Comparison of ENCODE assay signal across 11 cellular contexts in the genomic region with DNA sequence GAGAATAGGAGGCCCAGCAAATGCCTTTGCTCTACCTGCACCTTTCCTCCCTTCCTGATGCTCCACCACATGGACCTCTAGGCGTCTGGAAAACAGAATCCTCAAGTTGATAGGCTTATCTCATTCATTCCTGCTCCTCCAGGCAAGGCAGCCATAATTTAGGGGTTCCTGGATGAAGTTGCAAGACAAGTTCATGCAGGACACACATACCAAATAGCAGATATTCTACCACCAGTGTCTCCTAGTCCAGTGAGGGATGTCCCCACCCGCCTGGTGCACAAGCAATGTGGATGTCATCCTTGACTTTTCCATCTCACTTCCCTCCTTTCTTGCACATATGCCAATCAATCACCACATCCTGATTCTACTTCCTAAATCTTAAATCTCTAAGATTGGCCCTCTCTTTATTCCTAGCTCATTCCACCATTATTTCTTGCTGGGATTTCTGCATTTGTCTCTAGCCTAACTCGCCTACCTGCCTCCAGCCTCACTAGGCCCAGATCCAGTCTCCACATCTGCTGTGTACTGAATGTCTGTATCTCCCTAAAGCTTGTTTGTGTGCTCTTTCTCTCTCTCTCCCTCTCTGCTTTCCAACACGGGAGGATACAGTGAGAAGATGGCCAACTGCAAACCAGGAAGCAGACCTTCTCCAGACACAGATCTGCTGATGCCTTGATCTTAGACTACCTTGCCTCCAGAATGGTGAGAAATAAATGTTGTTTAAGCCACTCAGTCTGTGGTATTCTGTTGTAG. TPM values are rescaled to one million over a fixed set of nuclear protein-coding genes. Genes with fewer than 3 reads are reported as not detected.
A peak's percentile ranks its signal among the peaks of the same experiment; 100 is the strongest.
DNase-seq lines count a peak whose midpoint lies in the region; ATAC-seq and TF ChIP-seq lines count a peak whose summit lies in the region.
"Had no signal": no experiment of that assay in that cellular context is flagged by ENCODE, and none has a peak within 500 bp of the region (broad histone marks: within the 10 kb centered on the region; RNA-seq: fewer than 3 reads in every experiment).

No MANE protein-coding gene starts in this region.

- no peaks in the 10 kb centered on the region for H3K36me3 ChIP-seq in right atrium auricular region
- peaks cover 0 to 3% of the 10 kb centered on the region in 2 donors for H3K36me3 ChIP-seq in ascending aorta
- H3K36me3 ChIP-seq: BE2C had no signal

- H3K4me3 ChIP-seq in right atrium auricular region (no peak overlapping the region), right cardiac atrium (ENCODE audit: low read length) (no peak overlapping the region), ascending aorta (no peak overlapping the region)

- peaks cover 58 to 84% (median 78%) of the 10 kb centered on the region in 4 donors for H3K4me1 Mint-ChIP-seq in naive thymus-derived CD8-positive, alpha-beta T cell
- H3K4me1 Mint-ChIP-seq in chondrocyte (ENCODE audit: low read depth): peaks cover 20% of the 10 kb centered on the region

- H3K9me3 ChIP-seq in right atrium auricular region: no peaks in the 10 kb centered on the region
- H3K9me3 ChIP-seq in right cardiac atrium (ENCODE audit: control insufficient read depth, low read length): no peaks in the 10 kb centered on the region
- H3K9me3 ChIP-seq in ascending aorta: no peaks in the 10 kb centered on the region
- H3K9me3 ChIP-seq: BE2C had no signal

- ATAC-seq in right cardiac atrium: no peak
- ATAC-seq in naive thymus-derived CD8-positive, alpha-beta T cell: no peak
- ATAC-seq in HG03025 (IDR thresholded peaks at IDR 0.05; ENCODE audit: low FRiP score, unreplicated experiment): no peak
- ATAC-seq: left lobe of liver had no signal

- peak overlapping the region; percentile 80 to 95 (median 88) for H3K4me3 Mint-ChIP-seq in naive thymus-derived CD8-positive, alpha-beta T cell
- H3K4me3 Mint-ChIP-seq in chondrocyte (ENCODE audit: unreplicated experiment): no peak overlapping the region

- peak overlapping the region; percentile 96 to 97 for H3K27ac ChIP-seq in right atrium auricular region
- no peak overlapping the region for H3K27ac ChIP-seq in right cardiac atrium (ENCODE audit: low read length)
- peak overlapping the region; percentile 88 to 98 for H3K27ac ChIP-seq in ascending aorta

- no peaks in the 10 kb centered on the region for H3K27me3 ChIP-seq in right atrium auricular region
- no peaks in the 10 kb centered on the region for H3K27me3 ChIP-seq in right cardiac atrium (ENCODE audit: control insufficient read depth, insufficient read depth)
- no peaks in the 10 kb centered on the region for H3K27me3 ChIP-seq in ascending aorta
- H3K27me3 ChIP-seq: BE2C had no signal

- intact Hi-C loops in right cardiac atrium (cut with DNase I) (loop anchor here in 1 of 4 donors (2.0 kb wide), 1 partner anchor 42 kb away; no protein-coding TSS in a partner anchor), ascending aorta (cut with DNase I) (no loop called here)

- no peaks in the 10 kb centered on the region for H3K27me3 Mint-ChIP-seq in naive thymus-derived CD8-positive, alpha-beta T cell
- no peaks in the 10 kb centered on the region for H3K27me3 Mint-ChIP-seq in chondrocyte (ENCODE audit: low read depth)

- H3K27ac Mint-ChIP-seq in naive thymus-derived CD8-positive, alpha-beta T cell: peak overlapping the region; percentile 82 to 97 (median 94)
- no peak overlapping the region for H3K27ac Mint-ChIP-seq in chondrocyte (ENCODE audit: unreplicated experiment)

- no peaks in the 10 kb centered on the region for H3K9me3 Mint-ChIP-seq in naive thymus-derived CD8-positive, alpha-beta T cell
- no peaks in the 10 kb centered on the region for H3K9me3 Mint-ChIP-seq in chondrocyte (ENCODE audit: low read depth)

- DNase-seq in right atrium auricular region (ENCODE audit: low spot score) (no peak), right cardiac atrium (no peak), ascending aorta (ENCODE audit: low spot score in 2 of 2) (peak in 1 of 2 donors; percentile 50), chondrocyte (ENCODE audit: low spot score) (no peak)
- DNase-seq in naive thymus-derived CD8-positive, alpha-beta T cell: no peak
- DNase-seq in stimulated activated CD4-positive, alpha-beta T cell treated with anti-CD3 and anti-CD28 coated beads, Interleukin-4, amount 100 ng/mL, for 4 hours: no peak
- no peak for DNase-seq in stimulated activated CD4-positive, alpha-beta T cell treated with anti-CD3 and anti-CD28 coated beads, Interleukin-2, amount 100 ng/mL, for 24 hours
- DNase-seq: BE2C, SIG-M5 had no signal

- POLR2A ChIA-PET in naive thymus-derived CD8-positive, alpha-beta T cell (lab: Charles Lee): interaction anchor here (1.0 to 16.6 kb wide), 5 partner anchors 10 to 46 kb away, joined by 3 to 462 read pairs (median 3); no protein-coding TSS in a partner anchor

- WGBS in right cardiac atrium: 70% methylated on average over 4 of the region's 4 CpGs

- H3K4me1 ChIP-seq in right atrium auricular region: peaks cover 0 to 63% of the 10 kb centered on the region in 2 donors
- peaks cover 17% of the 10 kb centered on the region for H3K4me1 ChIP-seq in right cardiac atrium (ENCODE audit: control insufficient read depth, insufficient read depth, low read length)
- H3K4me1 ChIP-seq in ascending aorta: peaks cover 13 to 31% of the 10 kb centered on the region in 2 donors

- TF ChIP-seq CTCF in right atrium auricular region (IDR thresholded peaks at IDR 0.05) (no peak), ascending aorta (IDR thresholded peaks at IDR 0.05) (no peak), chondrocyte (IDR thresholded peaks at IDR 0.05) (no peak)

- peaks cover 0 to 17% (median 0%) of the 10 kb centered on the region in 3 donors for H3K36me3 Mint-ChIP-seq in naive thymus-derived CD8-positive, alpha-beta T cell
- peaks cover 3% of the 10 kb centered on the region for H3K36me3 Mint-ChIP-seq in chondrocyte (ENCODE audit: low read depth)

RNA-seq across cellular contexts. Expression of a gene that starts 40.5 kb away (rescaled TPM):
- total RNA-seq in right atrium auricular region (10 to 100 TPM; 76.7 to 76.8 TPM), right cardiac atrium (100 to 1,000 TPM in 3 of 4 donors, 10 to 100 TPM in 1; 81.8 to 170 (median 123) TPM), ascending aorta (142 TPM), chondrocyte (0.12 to 0.15 TPM (median 0.13 TPM) in 3 replicates)
- polyA plus RNA-seq in right cardiac atrium: 87.4 TPM
- total RNA-seq in naive thymus-derived CD8-positive, alpha-beta T cell: not detected
- polyA plus RNA-seq in naive thymus-derived CD8-positive, alpha-beta T cell: not detected

Comparison
In these comparisons a context has a peak if more than half of its experiments do, and no peak if none do; other contexts are left out.
1. RNA of a gene that starts 40.5 kb away (total RNA-seq): 142 TPM in ascending aorta (single experiment), 81.8 to 170 TPM in right cardiac atrium and 76.7 to 76.8 TPM in right atrium auricular region; 0.12 to 0.15 TPM in chondrocyte and not detected in naive thymus-derived CD8-positive, alpha-beta T cell; every median in the first group is over 10 times any median in the second.